ENCODE assay signal across 21 cellular contexts in the genomic region with DNA sequence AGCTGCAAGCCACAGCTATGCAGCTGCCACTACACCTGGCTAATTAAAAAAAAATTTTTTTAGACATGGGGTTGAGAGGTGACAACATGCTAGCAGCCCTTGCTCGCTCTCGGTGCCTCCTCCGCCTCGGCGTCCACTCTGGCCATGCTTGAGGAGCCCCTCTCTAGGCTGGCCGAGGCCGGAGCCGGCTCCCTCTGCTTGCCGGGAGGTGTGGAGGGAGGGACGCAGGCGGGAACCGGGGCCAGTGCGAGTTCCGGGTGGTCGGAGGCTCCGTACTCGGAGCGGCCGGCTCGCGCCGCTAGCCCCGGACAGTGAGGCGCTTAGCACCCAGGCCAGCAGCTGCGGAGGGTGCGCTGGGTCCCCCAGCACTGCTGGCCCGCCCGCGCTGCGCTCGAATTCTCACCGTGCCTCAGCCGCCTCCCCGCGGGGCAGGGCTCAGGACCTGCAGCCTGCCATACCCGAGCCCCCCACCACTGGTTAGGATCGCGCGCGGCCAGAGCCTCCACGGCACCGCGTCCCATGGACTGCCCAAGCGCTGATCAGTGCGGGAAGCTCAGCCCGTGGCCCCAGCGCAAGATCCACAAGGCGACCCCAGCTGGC. TPM values are rescaled to one million over a fixed set of nuclear protein-coding genes. Genes with fewer than 3 reads are reported as not detected.
"Had no signal": no experiment of that assay in that cellular context is flagged by ENCODE, and none has a peak within 500 bp of the region (broad histone marks: within the 10 kb centered on the region; RNA-seq: fewer than 3 reads in every experiment).

No MANE protein-coding gene starts in this region.

- DNase-seq: KBM-7, MG63, NCI-H1092, NCI-H1105 treated with DMSO at 0.1 percent for 48 hours, NCI-H1417 treated with DMSO at 0.1 percent for 48 hours, NCI-H146, NCI-H187, NCI-H2029, NCI-H2081 treated with DMSO at 0.1 percent for 48 hours, NCI-H2171, NCI-H226, NCI-H446, NCI-H510A, NCI-H524 treated with DMSO at 0.1 percent for 48 hours, NCI-H69, NCI-H774, RPMI8226, SHP77, SK-N-SH had no signal

- H3K36me3 ChIP-seq: MG63 had no signal

- H3K9me3 ChIP-seq: MG63, SK-N-SH had no signal

- H3K27ac ChIP-seq: HL-60 had no signal

- H3K27me3 ChIP-seq: MG63 had no signal

- H3K4me3 ChIP-seq: MG63 had no signal

RNA-seq across cellular contexts. Expression of gene MYO18B, which starts 10.7 kb away (rescaled TPM):
- total RNA-seq: SK-MEL-5 had no signal
